ENCODE assay signal across 16 cellular contexts in the genomic region with DNA sequence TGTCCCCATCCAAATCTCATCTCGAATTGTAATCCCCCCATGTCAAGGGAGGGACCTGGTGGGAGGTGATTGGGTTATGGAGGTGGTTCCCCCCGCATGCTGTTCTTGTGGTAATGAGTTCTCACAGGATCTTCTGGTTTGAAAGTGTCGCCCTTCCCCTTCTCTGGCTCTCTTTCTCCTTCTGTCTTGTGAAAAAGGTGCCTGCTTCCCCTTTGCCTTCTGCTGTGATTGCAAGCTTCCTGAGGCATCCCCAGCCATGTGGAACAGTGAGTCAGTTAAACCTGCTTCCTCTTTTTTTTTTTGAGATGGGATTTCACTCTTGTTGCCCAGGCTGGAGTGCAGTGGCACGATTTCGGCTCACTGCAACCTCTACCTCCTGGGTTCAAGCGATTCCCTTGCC.
A peak's percentile ranks its signal among the peaks of the same experiment; 100 is the strongest.
DNase-seq lines count a peak whose midpoint lies in the region; ATAC-seq, FAIRE-seq and TF ChIP-seq lines count a peak whose summit lies in the region.
"Had no signal": no experiment of that assay in that cellular context is flagged by ENCODE, and none has a peak within 500 bp of the region (broad histone marks: within the 10 kb centered on the region; RNA-seq: fewer than 3 reads in every experiment).

No MANE protein-coding gene starts in this region.

- peak; percentile 11 for DNase-seq in GM23338 (ENCODE audit: low spot score)
- DNase-seq in NOMO-1 treated with DMSO at 0.1 percent for 48 hours (lab: John Stamatoyannopoulos, UW; ENCODE audit: unreplicated experiment): peak; percentile 26
- DNase-seq in GM12878 (ENCODE audit: low read depth, low spot score): peak; percentile 8
- no peak for DNase-seq in stimulated activated naive CD8-positive, alpha-beta T cell treated with anti-CD3 and anti-CD28 coated beads, Interleukin-15, Interleukin-2, amounts not matched to agents 100 U/mL and 50 U/mL, for 24 hours
- DNase-seq in globus pallidus (ENCODE audit: low spot score): no peak
- no peak for DNase-seq in NCI-H524 treated with DMSO at 0.1 percent for 48 hours (lab: John Stamatoyannopoulos, UW)
- DNase-seq: activated CD4-positive, alpha-beta T cell treated with anti-CD3 and anti-CD28 coated beads, Interleukin-2, amount 50 U/mL, for 4 hours; activated naive CD4-positive, alpha-beta T cell treated with anti-CD3 and anti-CD28 coated beads, Interleukin-2, amount 50 U/mL, for 16 hours; activated T-cell treated with anti-CD3 and anti-CD28 coated beads for 4 hours; colonic mucosa; hypothalamus; kidney glomerular epithelial cell; NCI-H1930; spleen had no signal

- ATAC-seq in GM23338 (peak; percentile 48), GM12878 (peak; percentile 56)
- peak; percentile 34 for ATAC-seq in stimulated activated memory B cell treated with anti-CD40 and anti-IgM and Interleukin-4, amounts not matched to agents 10 μg/mL and 1 μg/mL and 100 μg/mL, for 72 hours
- ATAC-seq in stimulated activated naive CD8-positive, alpha-beta T cell treated with anti-CD3 and anti-CD28 coated beads, Interleukin-15, Interleukin-2, amounts not matched to agents 100 U/mL and 50 U/mL, for 24 hours: no peak

- H3K9me2 ChIP-seq in GM23338 (ENCODE audit: insufficient read depth): peaks cover 7% of the 10 kb centered on the region

- no peak overlapping the region for H3K9ac ChIP-seq in GM12878 (ENCODE audit: control insufficient read depth, insufficient read depth, low read length)

- TF ChIP-seq POLR2A in GM12878 (IDR thresholded peaks at IDR 0.05; ENCODE audit: low read depth, low read length): no peak

- no peaks in the 10 kb centered on the region for H3F3A ChIP-seq in GM23338 (replicated peaks; ENCODE audit: low read depth)

- peaks cover 9% of the 10 kb centered on the region; the same call in 1 of the 2 replicates for H3K4me1 ChIP-seq in GM23338 (ENCODE audit: insufficient read depth)
- no peaks in the 10 kb centered on the region for H3K4me1 ChIP-seq in GM12878 (ENCODE audit: control insufficient read depth, insufficient read depth, low read length)
- H3K4me1 ChIP-seq: colonic mucosa, spleen had no signal

- no peak overlapping the region for H3K4me3 ChIP-seq in GM23338
- H3K4me3 ChIP-seq in GM12878: no peak overlapping the region
- H3K4me3 ChIP-seq: colonic mucosa, spleen had no signal

- TF ChIP-seq RAD21 in GM12878 (IDR thresholded peaks at IDR 0.05; ENCODE audit: insufficient read depth, low read depth, low read length): no peak

- FAIRE-seq in GM12878 (lab: Jason Lieb, UNC): no peak

- H2AFZ ChIP-seq in GM23338 (no peak overlapping the region), GM12878 (ENCODE audit: control insufficient read depth, low read depth, low read length) (no peak overlapping the region)

- CTCF ChIA-PET in GM12878 (lab: Yijun Ruan, JAX): no interaction called here

- SMC1A ChIA-PET in GM12878 (lab: Charles Lee; ENCODE audit: uncharacterized antibody, unreplicated experiment): interaction anchor here (0.7 to 1.9 kb wide), 7 partner anchors 8 to 62 kb away, joined by 3 to 7 read pairs (median 3); no protein-coding TSS in a partner anchor

- H3K27me3 Mint-ChIP-seq in GM23338 (ENCODE audit: insufficient read depth, low read depth, poor library complexity): no peaks in the 10 kb centered on the region
- no peaks in the 10 kb centered on the region for H3K27me3 Mint-ChIP-seq in stimulated activated memory B cell treated with anti-CD40 and anti-IgM and Interleukin-4, amounts not matched to agents 10 μg/mL and 1 μg/mL and 100 μg/mL, for 72 hours

- H3K4me3 Mint-ChIP-seq in GM23338: no peak overlapping the region; the same call in 2 of the 3 replicates
- peak overlapping the region; percentile 38 for H3K4me3 Mint-ChIP-seq in stimulated activated memory B cell treated with anti-CD40 and anti-IgM and Interleukin-4, amounts not matched to agents 10 μg/mL and 1 μg/mL and 100 μg/mL, for 72 hours
- H3K4me3 Mint-ChIP-seq: neural crest cell had no signal

- H3K79me2 ChIP-seq in GM23338 (replicated peaks; ENCODE audit: insufficient read depth): peaks cover 14% of the 10 kb centered on the region
- no peaks in the 10 kb centered on the region for H3K79me2 ChIP-seq in GM12878 (ENCODE audit: control insufficient read depth, insufficient read depth, low read length)

- peaks cover 15% of the 10 kb centered on the region for H3K4me1 Mint-ChIP-seq in GM23338
- peaks cover 18% of the 10 kb centered on the region for H3K4me1 Mint-ChIP-seq in stimulated activated memory B cell treated with anti-CD40 and anti-IgM and Interleukin-4, amounts not matched to agents 10 μg/mL and 1 μg/mL and 100 μg/mL, for 72 hours
- H3K4me1 Mint-ChIP-seq: neural crest cell had no signal

- POLR2A ChIA-PET in GM12878 (lab: Charles Lee): no interaction called here

- H3K9me3 Mint-ChIP-seq in GM23338: peaks cover 13% of the 10 kb centered on the region
- peaks cover 8% of the 10 kb centered on the region for H3K9me3 Mint-ChIP-seq in stimulated activated memory B cell treated with anti-CD40 and anti-IgM and Interleukin-4, amounts not matched to agents 10 μg/mL and 1 μg/mL and 100 μg/mL, for 72 hours

- no peak overlapping the region for H3K4me2 ChIP-seq in GM23338
- no peak overlapping the region for H3K4me2 ChIP-seq in GM12878 (ENCODE audit: control insufficient read depth, insufficient read depth)

- RAD21 ChIA-PET in GM12878 (lab: Charles Lee; ENCODE audit: unreplicated experiment): interaction anchor here (1.8 kb wide), 1 partner anchor 17 kb away, joined by 4 read pairs; no protein-coding TSS in a partner anchor

- 52% methylated on average over 3 of the region's 6 CpGs for WGBS in GM12878 (ENCODE audit: insufficient coverage, insufficient replicate concordance, low lambda C conversion rate, missing lambda C conversion rate)

- H4K20me1 ChIP-seq in GM23338 (replicated peaks; ENCODE audit: insufficient read depth): no peaks in the 10 kb centered on the region
- H4K20me1 ChIP-seq in GM12878 (ENCODE audit: control insufficient read depth, insufficient read depth): no peaks in the 10 kb centered on the region

- H3K27me3 ChIP-seq in GM23338 (ENCODE audit: insufficient read depth) (no peaks in the 10 kb centered on the region), GM12878 (replicated peaks in 1 of 2; ENCODE audit: control insufficient read depth in 2 of 2, insufficient read depth in 2 of 2, low read length in 1 of 2) (no peaks in the 10 kb centered on the region)
- H3K27me3 ChIP-seq: colonic mucosa, spleen had no signal

- peaks cover 23% of the 10 kb centered on the region for H3K36me3 Mint-ChIP-seq in GM23338 (ENCODE audit: low read depth)
- H3K36me3 Mint-ChIP-seq in stimulated activated memory B cell treated with anti-CD40 and anti-IgM and Interleukin-4, amounts not matched to agents 10 μg/mL and 1 μg/mL and 100 μg/mL, for 72 hours: peaks cover 40% of the 10 kb centered on the region

- H3K36me3 ChIP-seq in GM23338 (ENCODE audit: insufficient read depth): no peaks in the 10 kb centered on the region; the same call in 1 of the 2 replicates
- no peaks in the 10 kb centered on the region for H3K36me3 ChIP-seq in GM12878 (ENCODE audit: control insufficient read depth in 2 of 2, insufficient read depth in 2 of 2, low read length in 1 of 2)
- H3K36me3 ChIP-seq: colonic mucosa had no signal

- H3K27ac Mint-ChIP-seq in GM23338: peak overlapping the region; percentile 90
- no peak overlapping the region for H3K27ac Mint-ChIP-seq in stimulated activated memory B cell treated with anti-CD40 and anti-IgM and Interleukin-4, amounts not matched to agents 10 μg/mL and 1 μg/mL and 100 μg/mL, for 72 hours

- no peak for TF ChIP-seq EP300 in GM12878 (IDR thresholded peaks at IDR 0.05; ENCODE audit: borderline replicate concordance in 1 of 2, control insufficient read depth in 1 of 2, low read depth in 2 of 2, low read length in 2 of 2)

- TF ChIP-seq CTCF in GM23338 (conservative IDR thresholded peaks at IDR 0.05; ENCODE audit: low read depth in 2 of 2) (no peak), GM12878 (IDR thresholded peaks at IDR 0.05 in 2 of 3, conservative IDR thresholded peaks at IDR 0.05 in 1 of 3; ENCODE audit: control insufficient read depth in 2 of 3, extremely low read depth in 1 of 3, insufficient read depth in 1 of 3, low read depth in 3 of 3, low read length in 3 of 3) (no peak)

- in situ Hi-C loops in GM12878 (cut with MboI): no loop called here

- H3K9me3 ChIP-seq in GM12878 (replicated peaks; ENCODE audit: control insufficient read depth, insufficient read depth, low read length): peaks cover 8% of the 10 kb centered on the region
- H3K9me3 ChIP-seq: colonic mucosa had no signal

- H3K27ac ChIP-seq in GM23338 (ENCODE audit: low read depth) (no peak overlapping the region), GM12878 (ENCODE audit: control insufficient read depth, insufficient read depth) (no peak overlapping the region)
- H3K27ac ChIP-seq: colonic mucosa, spleen had no signal

- BruUV-seq in GM12878 (replicated peaks; lab: Mats Ljungman, UMichigan): no TSS peak

- intact Hi-C loops in GM12878 (cut with micrococcal nuclease; ENCODE audit: unreplicated experiment): no loop called here

TF ChIP-seq in GM23338, 12 proteins besides CTCF, POLR2A, EP300 and RAD21 (continues in another document):
- no peak for TF ChIP-seq STAT1 (IDR thresholded peaks at IDR 0.05; ENCODE audit: unreplicated experiment)

TF ChIP-seq in GM12878, 131 proteins besides CTCF, POLR2A, EP300 and RAD21:
- TF ChIP-seq IRF3 (IDR thresholded peaks at IDR 0.05) (no peak), SPI1 (IDR thresholded peaks at IDR 0.05; ENCODE audit: borderline replicate concordance, insufficient read depth, low read depth, low read length) (peak; percentile 38; the same call in 1 of the 2 replicates)

Comparison
In these comparisons a context has a peak if more than half of its experiments do, and no peak if none do; other contexts are left out.
1. DNase-seq: peak in GM23338 (single experiment), NOMO-1 treated with DMSO at 0.1 percent for 48 hours (single experiment) and GM12878 (single experiment); none in stimulated activated naive CD8-positive, alpha-beta T cell treated with anti-CD3 and anti-CD28 coated beads, Interleukin-15, Interleukin-2, amounts not matched to agents 100 U/mL and 50 U/mL, for 24 hours (single experiment), globus pallidus (single experiment) and NCI-H524 treated with DMSO at 0.1 percent for 48 hours (single experiment).